Comparison of ENCODE assay signal across 17 cellular contexts in the genomic region with DNA sequence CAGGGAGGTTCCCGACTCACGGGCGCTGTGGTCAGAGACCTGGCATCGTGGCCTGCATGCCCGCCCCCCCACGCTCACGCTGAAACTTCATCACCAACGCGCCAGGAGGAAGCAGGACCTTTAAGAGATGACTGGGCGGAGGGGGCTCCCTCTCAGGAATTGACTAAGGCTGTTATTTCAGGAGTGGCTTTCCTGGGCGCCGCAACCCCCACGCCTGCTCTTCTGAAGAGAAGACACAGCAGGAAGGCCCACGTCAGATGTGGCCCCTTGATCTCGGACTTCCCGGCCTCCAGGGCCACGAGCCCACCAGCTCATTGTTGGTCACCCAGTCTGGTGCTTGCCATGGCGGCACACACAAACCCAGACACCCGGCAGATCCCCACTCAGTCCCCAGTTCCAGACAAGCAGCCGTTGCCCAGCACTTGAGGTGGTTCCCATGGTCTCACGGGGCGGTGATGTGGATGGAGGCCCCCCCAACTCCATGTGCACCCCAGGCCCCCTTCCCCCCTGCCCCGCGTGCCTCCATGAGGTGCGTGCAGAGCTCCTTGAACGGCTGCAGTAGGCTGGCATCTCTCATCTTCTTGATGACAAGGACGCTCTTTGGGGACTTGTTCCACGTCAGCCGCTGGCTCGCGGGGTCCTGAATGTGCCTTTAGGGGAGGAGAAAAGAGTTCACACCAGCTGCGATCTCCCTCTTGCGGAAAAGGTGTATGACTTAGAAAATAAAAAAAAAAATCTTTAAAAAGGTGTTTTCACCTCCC.
"Had no signal": no experiment of that assay in that cellular context is flagged by ENCODE, and none has a peak within 500 bp of the region (broad histone marks: within the 10 kb centered on the region; RNA-seq: fewer than 3 reads in every experiment).

No MANE protein-coding gene starts in this region.

- H3K27me3 ChIP-seq: adrenal gland, breast epithelium, esophagus muscularis mucosa, right atrium auricular region, testis had no signal

- DNase-seq: activated CD4-positive, alpha-beta T cell treated with anti-CD3 and anti-CD28 coated beads for 1 hour; activated gamma-delta T cell; cerebellar nuclear complex; effector memory CD4-positive, alpha-beta T cell; left colon; stimulated activated CD4-positive, alpha-beta T cell treated with anti-CD3 and anti-CD28 coated beads, Interleukin-4, amount 100 ng/mL, for 1 hour; T-helper 2 cell; testis; WERI-Rb-1 had no signal

- H3K4me1 Mint-ChIP-seq: activated naive CD4-positive, alpha-beta T cell treated with anti-CD3 and anti-CD28 coated beads, Interleukin-2, amount 50 U/mL, for 24 hours had no signal

- ATAC-seq: left colon had no signal

- H3K4me3 ChIP-seq: adrenal gland, breast epithelium, esophagus muscularis mucosa, lung, prostate gland, right atrium auricular region, testis had no signal

- H3K4me3 Mint-ChIP-seq: activated naive CD4-positive, alpha-beta T cell treated with anti-CD3 and anti-CD28 coated beads, Interleukin-2, amount 50 U/mL, for 24 hours; dendritic cell treated with granulocyte-macrophage colony-stimulating factor and Interleukin-4, amounts not matched to agents 40 ng/mL and 50 ng/mL, for 4 days had no signal

- H3K9me3 ChIP-seq: adrenal gland, breast epithelium, esophagus muscularis mucosa, prostate gland, right atrium auricular region, testis had no signal

- H3K36me3 ChIP-seq: breast epithelium had no signal

- H3K4me1 ChIP-seq: breast epithelium, testis had no signal

- H3K27ac ChIP-seq: esophagus muscularis mucosa, right atrium auricular region, testis, WERI-Rb-1 had no signal

- H3K27ac Mint-ChIP-seq: activated naive CD4-positive, alpha-beta T cell treated with anti-CD3 and anti-CD28 coated beads, Interleukin-2, amount 50 U/mL, for 24 hours had no signal

- H3K9me3 Mint-ChIP-seq: activated naive CD4-positive, alpha-beta T cell treated with anti-CD3 and anti-CD28 coated beads, Interleukin-2, amount 50 U/mL, for 24 hours; dendritic cell treated with granulocyte-macrophage colony-stimulating factor and Interleukin-4, amounts not matched to agents 40 ng/mL and 50 ng/mL, for 4 days had no signal

- H3K27me3 Mint-ChIP-seq: activated naive CD4-positive, alpha-beta T cell treated with anti-CD3 and anti-CD28 coated beads, Interleukin-2, amount 50 U/mL, for 24 hours; dendritic cell treated with granulocyte-macrophage colony-stimulating factor and Interleukin-4, amounts not matched to agents 40 ng/mL and 50 ng/mL, for 4 days had no signal
